Comparison of ENCODE assay signal across 8 cellular contexts in genomic region chr15:99704444-99704838, GRCh38. TPM values are rescaled to one million over a fixed set of nuclear protein-coding genes. Genes with fewer than 3 reads are reported as not detected.
A peak's percentile ranks its signal among the peaks of the same experiment; 100 is the strongest.
DNase-seq lines count a peak whose midpoint lies in the region; ATAC-seq and TF ChIP-seq lines count a peak whose summit lies in the region.

No MANE protein-coding gene starts in this region.

- H3K27me3 ChIP-seq in cardiac muscle cell = no peaks in the 10 kb centered on the region
- no peaks in the 10 kb centered on the region for H3K27me3 ChIP-seq in psoas muscle (ENCODE audit: insufficient read depth in 3 of 3, low read length in 2 of 3)

- H3K9me3 ChIP-seq in cardiac muscle cell (ENCODE audit: low read depth) (no peaks in the 10 kb centered on the region), psoas muscle (no peaks in the 10 kb centered on the region)

- intact Hi-C loops in psoas muscle (cut with DNase I) = loop anchor here in 1 of 2 donors (5.0 kb wide), 1 partner anchor 417 kb away; no protein-coding TSS in a partner anchor

- ATAC-seq in GM19438 (IDR thresholded peaks at IDR 0.05; ENCODE audit: low read depth, unreplicated experiment) (peak; percentile 70), HG03460 (IDR thresholded peaks at IDR 0.05; ENCODE audit: unreplicated experiment) (peak; percentile 73), psoas muscle (peak; percentile 71 to 82 (median 76))

- no peaks in the 10 kb centered on the region for H3K9me3 Mint-ChIP-seq in activated naive CD8-positive, alpha-beta T cell treated with anti-CD3 and anti-CD28 coated beads for 36 hours

- H3K36me3 ChIP-seq in cardiac muscle cell (peaks cover 6% of the 10 kb centered on the region), psoas muscle (ENCODE audit: insufficient read depth in 1 of 2, low read depth in 1 of 2) (no peaks in the 10 kb centered on the region)

- no peaks in the 10 kb centered on the region for H3K27me3 Mint-ChIP-seq in activated naive CD8-positive, alpha-beta T cell treated with anti-CD3 and anti-CD28 coated beads for 36 hours

- 28 to 33% (median 32%) methylated on average over 3 of the region's 3 CpGs for WGBS in psoas muscle, 3 donors

- no peak overlapping the region for H3K4me3 Mint-ChIP-seq in activated naive CD8-positive, alpha-beta T cell treated with anti-CD3 and anti-CD28 coated beads for 36 hours

- H3K4me1 Mint-ChIP-seq in activated naive CD8-positive, alpha-beta T cell treated with anti-CD3 and anti-CD28 coated beads for 36 hours = peaks cover 50% of the 10 kb centered on the region

- DNase-seq in DMS53 treated with DMSO at 0.1 percent for 48 hours (lab: John Stamatoyannopoulos, UW; ENCODE audit: unreplicated experiment) = peak; percentile 57
- peak; percentile 47 for DNase-seq in NCI-H345 treated with DMSO at 0.1 percent for 48 hours (lab: John Stamatoyannopoulos, UW; ENCODE audit: unreplicated experiment)
- DNase-seq in activated naive CD8-positive, alpha-beta T cell treated with anti-CD3 and anti-CD28 coated beads for 36 hours = no peak
- peak; percentile 90 to 91 for DNase-seq in cardiac muscle cell (ENCODE audit: low read depth in 1 of 2, low spot score in 1 of 2)
- no peak for DNase-seq in psoas muscle
- no peak for DNase-seq in activated CD4-positive, alpha-beta T cell treated with anti-CD3 and anti-CD28 coated beads for 48 hours

- H3K27ac Mint-ChIP-seq in activated naive CD8-positive, alpha-beta T cell treated with anti-CD3 and anti-CD28 coated beads for 36 hours = peak overlapping the region; percentile 13

- H3K4me3 ChIP-seq in cardiac muscle cell (no peak overlapping the region), psoas muscle (no peak overlapping the region)

- peak; percentile 65 for TF ChIP-seq CTCF in cardiac muscle cell (IDR thresholded peaks at IDR 0.05; ENCODE audit: low read depth, low read length)
- peak; percentile 85 for TF ChIP-seq CTCF in psoas muscle (IDR thresholded peaks at IDR 0.05)

- H3K36me3 Mint-ChIP-seq in activated naive CD8-positive, alpha-beta T cell treated with anti-CD3 and anti-CD28 coated beads for 36 hours = peaks cover 7% of the 10 kb centered on the region

- peaks cover 66% of the 10 kb centered on the region for H3K4me1 ChIP-seq in cardiac muscle cell (ENCODE audit: low read depth)
- H3K4me1 ChIP-seq in psoas muscle = peaks cover 49% of the 10 kb centered on the region

- H3K27ac ChIP-seq in cardiac muscle cell (peak overlapping the region; percentile 87), psoas muscle (peak overlapping the region; percentile 90)

RNA-seq across cellular contexts. Expression of gene LYSMD4, which starts 28.8 kb away (rescaled TPM):
- 1 to 10 TPM; 5.5 to 6.1 TPM for total RNA-seq in activated naive CD8-positive, alpha-beta T cell treated with anti-CD3 and anti-CD28 coated beads for 36 hours
- total RNA-seq in cardiac muscle cell (21.2 and 21.9 TPM in 2 replicates), psoas muscle (1 to 10 TPM; 3.6 to 9.5 (median 7.4) TPM)
- polyA plus RNA-seq in cardiac muscle cell (24.0 and 24.4 TPM in 2 replicates), psoas muscle (10 to 100 TPM in 1 of 3 donors, 1 to 10 TPM in 2; 5.6 to 13.5 (median 5.8) TPM)

Comparison
In these comparisons a context has a peak if more than half of its experiments do, and no peak if none do; other contexts are left out.
1. DNase-seq: peak in DMS53 treated with DMSO at 0.1 percent for 48 hours (single experiment), NCI-H345 treated with DMSO at 0.1 percent for 48 hours (single experiment) and cardiac muscle cell (2 of 2); none in activated naive CD8-positive, alpha-beta T cell treated with anti-CD3 and anti-CD28 coated beads for 36 hours (single experiment), psoas muscle (0 of 2) and activated CD4-positive, alpha-beta T cell treated with anti-CD3 and anti-CD28 coated beads for 48 hours (single experiment).
2. Peak in every context shown above with its lines, with median percentiles within 50 percentile points of each other: ATAC-seq.